In the genomic region with DNA sequence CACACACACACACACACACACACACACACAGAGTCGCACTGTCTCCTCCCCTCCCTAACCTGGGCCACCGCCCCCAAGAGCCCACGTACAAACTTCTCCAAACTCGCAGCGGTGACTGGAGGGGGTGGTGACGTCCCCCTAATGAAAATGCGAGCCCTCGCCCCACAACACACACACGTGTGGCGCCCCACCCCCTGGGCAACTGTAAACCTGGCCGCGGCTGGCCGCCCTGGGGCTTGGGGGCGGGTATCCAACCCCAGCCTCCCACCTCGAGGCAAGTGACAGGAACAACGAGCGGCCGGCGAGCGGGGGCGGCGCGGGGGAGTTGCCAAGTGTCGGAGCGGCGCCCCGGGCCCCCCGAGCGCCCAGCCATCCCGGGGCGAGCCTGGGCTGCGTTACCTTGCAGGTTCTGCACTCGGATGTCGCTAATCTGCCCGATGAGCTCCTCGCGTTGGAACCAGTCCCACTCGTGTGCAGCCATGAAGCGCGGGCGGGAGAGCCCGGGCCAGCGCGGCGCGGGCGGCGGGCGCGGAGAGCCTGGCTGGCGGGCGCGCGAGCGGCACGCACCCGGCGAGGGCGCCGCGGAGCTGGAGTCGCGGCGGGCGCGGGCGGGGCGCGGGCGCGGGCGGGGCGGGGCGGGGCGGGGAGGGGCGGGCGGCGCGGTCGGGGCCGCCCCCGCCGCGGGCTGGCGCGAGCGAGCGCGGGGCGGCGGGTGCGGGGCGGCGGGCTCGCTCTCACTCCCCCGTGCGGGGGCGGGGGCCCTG, we compare ENCODE assay signal across 8 cellular contexts.
A peak's percentile ranks its signal among the peaks of the same experiment; 100 is the strongest.
DNase-seq lines count a peak whose midpoint lies in the region; ATAC-seq lines count a peak whose summit lies in the region.

Gene CLMN (minus strand): TSS at position 597 of the 764 bp plus-strand sequence. CDS start 116 bp downstream, at position 481.

- peak; percentile 39 for ATAC-seq in HG03442 (IDR thresholded peaks at IDR 0.05; ENCODE audit: unreplicated experiment)

- H3K27ac Mint-ChIP-seq in T-helper 1 cell treated with Interleukin-12 subunit alpha and Interleukin-12 subunit beta and Interleukin-4 antibody, amounts not matched to agents 30 μg/mL and 1 μg/mL, for 36 hours = no peak within 1 kb of the TSS

- DNase-seq in NCI-H345 (lab: John Stamatoyannopoulos, UW) (peak; percentile 44), NCI-H345 treated with DMSO at 0.1 percent for 48 hours (lab: John Stamatoyannopoulos, UW; ENCODE audit: unreplicated experiment) (no peak), left kidney (ENCODE audit: low read depth, low spot score) (peak; percentile 92), NCI-H226 (no peak)
- DNase-seq in central memory CD4-positive, alpha-beta T cell = peak; percentile 23
- peak in 2 of 3 experiments; percentile 5 to 25 for DNase-seq in stimulated activated CD4-positive, alpha-beta T cell treated with anti-CD3 and anti-CD28 coated beads, TNF-alpha, amount 100 ng/mL, for 4 hours (ENCODE audit: low read depth in 3 of 3)

- H3K4me1 Mint-ChIP-seq in T-helper 1 cell treated with Interleukin-12 subunit alpha and Interleukin-12 subunit beta and Interleukin-4 antibody, amounts not matched to agents 30 μg/mL and 1 μg/mL, for 36 hours (ENCODE audit: low read depth) = peaks cover 4% of the 10 kb centered on the region

- H3K36me3 Mint-ChIP-seq in T-helper 1 cell treated with Interleukin-12 subunit alpha and Interleukin-12 subunit beta and Interleukin-4 antibody, amounts not matched to agents 30 μg/mL and 1 μg/mL, for 36 hours (ENCODE audit: low read depth) = no peaks in the 10 kb centered on the region

- H3K27me3 Mint-ChIP-seq in T-helper 1 cell treated with Interleukin-12 subunit alpha and Interleukin-12 subunit beta and Interleukin-4 antibody, amounts not matched to agents 30 μg/mL and 1 μg/mL, for 36 hours (ENCODE audit: low read depth) = peaks cover 45% of the 10 kb centered on the region

- peak within 1 kb of the TSS; percentile 66 for H3K4me3 Mint-ChIP-seq in T-helper 1 cell treated with Interleukin-12 subunit alpha and Interleukin-12 subunit beta and Interleukin-4 antibody, amounts not matched to agents 30 μg/mL and 1 μg/mL, for 36 hours

- H3K9me3 Mint-ChIP-seq in T-helper 1 cell treated with Interleukin-12 subunit alpha and Interleukin-12 subunit beta and Interleukin-4 antibody, amounts not matched to agents 30 μg/mL and 1 μg/mL, for 36 hours = no peaks in the 10 kb centered on the region

Comparison
In these comparisons a context has a peak if more than half of its experiments do, and no peak if none do; other contexts are left out.
1. DNase-seq: peak in NCI-H345 (single experiment), central memory CD4-positive, alpha-beta T cell (single experiment), left kidney (single experiment) and stimulated activated CD4-positive, alpha-beta T cell treated with anti-CD3 and anti-CD28 coated beads, TNF-alpha, amount 100 ng/mL, for 4 hours (2 of 3); none in NCI-H345 treated with DMSO at 0.1 percent for 48 hours (single experiment) and NCI-H226 (single experiment).